ENCODE assay signal across 1 cellular context in genomic region chr19:14419038-14419813, GRCh38.
TF ChIP-seq lines count a peak whose summit lies in the region.

Gene DDX39A (minus strand): TSS chr19:14419341. CDS start chr19:14413220, 6,121 bp downstream.

TF ChIP-seq in GM12878, 131 proteins besides CTCF, POLR2A, EP300 and RAD21 (continued from another document and continues in another):
- TF ChIP-seq, protein P1, sequence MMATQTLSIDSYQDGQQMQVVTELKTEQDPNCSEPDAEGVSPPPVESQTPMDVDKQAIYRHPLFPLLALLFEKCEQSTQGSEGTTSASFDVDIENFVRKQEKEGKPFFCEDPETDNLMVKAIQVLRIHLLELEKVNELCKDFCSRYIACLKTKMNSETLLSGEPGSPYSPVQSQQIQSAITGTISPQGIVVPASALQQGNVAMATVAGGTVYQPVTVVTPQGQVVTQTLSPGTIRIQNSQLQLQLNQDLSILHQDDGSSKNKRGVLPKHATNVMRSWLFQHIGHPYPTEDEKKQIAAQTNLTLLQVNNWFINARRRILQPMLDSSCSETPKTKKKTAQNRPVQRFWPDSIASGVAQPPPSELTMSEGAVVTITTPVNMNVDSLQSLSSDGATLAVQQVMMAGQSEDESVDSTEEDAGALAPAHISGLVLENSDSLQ (IDR thresholded peaks at IDR 0.05), result peak; percentile 99
- TF ChIP-seq ZZZ3 (IDR thresholded peaks at IDR 0.05; ENCODE audit: control insufficient read depth, insufficient read length, low read depth) (no peak), BRCA1 (IDR thresholded peaks at IDR 0.05; ENCODE audit: low read depth, low read length) (no peak), JUND (IDR thresholded peaks at IDR 0.05; ENCODE audit: low read depth, low read length) (no peak), ZNF24 (IDR thresholded peaks at IDR 0.05) (no peak), ZBTB4 (CRISPR knock-in tag; IDR thresholded peaks at IDR 0.05) (no peak), ZNF622 (IDR thresholded peaks at IDR 0.05) (no peak), NR2F1 (conservative IDR thresholded peaks at IDR 0.05) (no peak), PBX3 (IDR thresholded peaks at IDR 0.05; ENCODE audit: insufficient replicate concordance, low read depth, low read length) (peak; percentile 96), YY1 (IDR thresholded peaks at IDR 0.05; ENCODE audit: low read depth, low read length) (peak; percentile 97), HDAC2 (IDR thresholded peaks at IDR 0.05) (no peak), RFX5 (IDR thresholded peaks at IDR 0.05; ENCODE audit: low read depth, low read length) (peak; percentile 80; the same call in 1 of the 2 replicates), ETV6 (conservative IDR thresholded peaks at IDR 0.05 in 1 of 2, IDR thresholded peaks at IDR 0.05 in 1 of 2; ENCODE audit: borderline replicate concordance in 1 of 2, low read depth in 1 of 2) (no peak), NFYA (IDR thresholded peaks at IDR 0.05; ENCODE audit: borderline replicate concordance, low read depth, low read length) (peak; percentile 86), POLR2AphosphoS5 (IDR thresholded peaks at IDR 0.05; ENCODE audit: low read length) (peak; percentile 93), ZBED1 (IDR thresholded peaks at IDR 0.05; ENCODE audit: borderline replicate concordance) (no peak), MEF2B (IDR thresholded peaks at IDR 0.05; ENCODE audit: partially characterized antibody, poor library complexity, severe bottlenecking) (no peak), EZH2 (IDR thresholded peaks at IDR 0.05; ENCODE audit: borderline replicate concordance, control insufficient read depth, low read depth, low read length) (no peak), SRF (IDR thresholded peaks at IDR 0.05; ENCODE audit: low read depth in 2 of 2, low read length in 2 of 2) (0 out of 4 replicates have a peak, but pooled peaks of 1 of the 2 experiments have one; percentile 48), TCF12 (IDR thresholded peaks at IDR 0.05; ENCODE audit: low read depth, low read length) (0 out of 2 replicates have a peak, but pooled peaks have one; percentile 7), ATF7 (IDR thresholded peaks at IDR 0.05; ENCODE audit: low read depth) (0 out of 2 replicates have a peak, but pooled peaks have one; percentile 9), FOXM1 (IDR thresholded peaks at IDR 0.05; ENCODE audit: low read depth, low read length) (no peak; the same call in 1 of the 2 replicates), CHD4 (IDR thresholded peaks at IDR 0.05) (no peak), BCLAF1 (IDR thresholded peaks at IDR 0.05) (no peak), PAX8 (IDR thresholded peaks at IDR 0.05) (no peak), WRNIP1 (IDR thresholded peaks at IDR 0.05; ENCODE audit: borderline replicate concordance, low read depth, low read length) (no peak), CHD2 (IDR thresholded peaks at IDR 0.05; ENCODE audit: borderline replicate concordance, low read depth, low read length) (peak; percentile 96; the same call in 1 of the 2 replicates), BHLHE40 (IDR thresholded peaks at IDR 0.05; ENCODE audit: borderline replicate concordance in 1 of 2, low read depth in 2 of 2, low read length in 1 of 2) (peak; percentile 99), LARP7 (IDR thresholded peaks at IDR 0.05) (no peak), SUZ12 (IDR thresholded peaks at IDR 0.05; ENCODE audit: unreplicated experiment) (no peak), STAT1 (conservative IDR thresholded peaks at IDR 0.05) (no peak), SP1 (IDR thresholded peaks at IDR 0.05; ENCODE audit: low read depth, low read length) (peak; percentile 98), TAF1 (IDR thresholded peaks at IDR 0.05; ENCODE audit: borderline replicate concordance, low read depth, low read length) (peak; percentile 80), MXI1 (IDR thresholded peaks at IDR 0.05; ENCODE audit: low read depth, low read length) (peak; percentile 97), CBX5 (IDR thresholded peaks at IDR 0.05; ENCODE audit: low read depth) (no peak), NBN (IDR thresholded peaks at IDR 0.05) (no peak), SPI1 (IDR thresholded peaks at IDR 0.05; ENCODE audit: borderline replicate concordance, insufficient read depth, low read depth, low read length) (0 out of 2 replicates have a peak, but pooled peaks have one; percentile 13), MEF2A (IDR thresholded peaks at IDR 0.05; ENCODE audit: insufficient read depth, low read depth, low read length) (no peak)
- TF ChIP-seq, protein P2, sequence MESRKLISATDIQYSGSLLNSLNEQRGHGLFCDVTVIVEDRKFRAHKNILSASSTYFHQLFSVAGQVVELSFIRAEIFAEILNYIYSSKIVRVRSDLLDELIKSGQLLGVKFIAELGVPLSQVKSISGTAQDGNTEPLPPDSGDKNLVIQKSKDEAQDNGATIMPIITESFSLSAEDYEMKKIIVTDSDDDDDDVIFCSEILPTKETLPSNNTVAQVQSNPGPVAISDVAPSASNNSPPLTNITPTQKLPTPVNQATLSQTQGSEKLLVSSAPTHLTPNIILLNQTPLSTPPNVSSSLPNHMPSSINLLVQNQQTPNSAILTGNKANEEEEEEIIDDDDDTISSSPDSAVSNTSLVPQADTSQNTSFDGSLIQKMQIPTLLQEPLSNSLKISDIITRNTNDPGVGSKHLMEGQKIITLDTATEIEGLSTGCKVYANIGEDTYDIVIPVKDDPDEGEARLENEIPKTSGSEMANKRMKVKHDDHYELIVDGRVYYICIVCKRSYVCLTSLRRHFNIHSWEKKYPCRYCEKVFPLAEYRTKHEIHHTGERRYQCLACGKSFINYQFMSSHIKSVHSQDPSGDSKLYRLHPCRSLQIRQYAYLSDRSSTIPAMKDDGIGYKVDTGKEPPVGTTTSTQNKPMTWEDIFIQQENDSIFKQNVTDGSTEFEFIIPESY (IDR thresholded peaks at IDR 0.05), result no peak
- TF ChIP-seq, protein P3, sequence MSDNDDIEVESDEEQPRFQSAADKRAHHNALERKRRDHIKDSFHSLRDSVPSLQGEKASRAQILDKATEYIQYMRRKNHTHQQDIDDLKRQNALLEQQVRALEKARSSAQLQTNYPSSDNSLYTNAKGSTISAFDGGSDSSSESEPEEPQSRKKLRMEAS (IDR thresholded peaks at IDR 0.05; ENCODE audit: low read depth, low read length), result peak; percentile 84
- TF ChIP-seq, protein P4, sequence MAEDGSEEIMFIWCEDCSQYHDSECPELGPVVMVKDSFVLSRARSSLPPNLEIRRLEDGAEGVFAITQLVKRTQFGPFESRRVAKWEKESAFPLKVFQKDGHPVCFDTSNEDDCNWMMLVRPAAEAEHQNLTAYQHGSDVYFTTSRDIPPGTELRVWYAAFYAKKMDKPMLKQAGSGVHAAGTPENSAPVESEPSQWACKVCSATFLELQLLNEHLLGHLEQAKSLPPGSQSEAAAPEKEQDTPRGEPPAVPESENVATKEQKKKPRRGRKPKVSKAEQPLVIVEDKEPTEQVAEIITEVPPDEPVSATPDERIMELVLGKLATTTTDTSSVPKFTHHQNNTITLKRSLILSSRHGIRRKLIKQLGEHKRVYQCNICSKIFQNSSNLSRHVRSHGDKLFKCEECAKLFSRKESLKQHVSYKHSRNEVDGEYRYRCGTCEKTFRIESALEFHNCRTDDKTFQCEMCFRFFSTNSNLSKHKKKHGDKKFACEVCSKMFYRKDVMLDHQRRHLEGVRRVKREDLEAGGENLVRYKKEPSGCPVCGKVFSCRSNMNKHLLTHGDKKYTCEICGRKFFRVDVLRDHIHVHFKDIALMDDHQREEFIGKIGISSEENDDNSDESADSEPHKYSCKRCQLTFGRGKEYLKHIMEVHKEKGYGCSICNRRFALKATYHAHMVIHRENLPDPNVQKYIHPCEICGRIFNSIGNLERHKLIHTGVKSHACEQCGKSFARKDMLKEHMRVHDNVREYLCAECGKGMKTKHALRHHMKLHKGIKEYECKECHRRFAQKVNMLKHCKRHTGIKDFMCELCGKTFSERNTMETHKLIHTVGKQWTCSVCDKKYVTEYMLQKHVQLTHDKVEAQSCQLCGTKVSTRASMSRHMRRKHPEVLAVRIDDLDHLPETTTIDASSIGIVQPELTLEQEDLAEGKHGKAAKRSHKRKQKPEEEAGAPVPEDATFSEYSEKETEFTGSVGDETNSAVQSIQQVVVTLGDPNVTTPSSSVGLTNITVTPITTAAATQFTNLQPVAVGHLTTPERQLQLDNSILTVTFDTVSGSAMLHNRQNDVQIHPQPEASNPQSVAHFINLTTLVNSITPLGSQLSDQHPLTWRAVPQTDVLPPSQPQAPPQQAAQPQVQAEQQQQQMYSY (CRISPR knock-in tag; IDR thresholded peaks at IDR 0.05), result no peak
- TF ChIP-seq, protein P5, sequence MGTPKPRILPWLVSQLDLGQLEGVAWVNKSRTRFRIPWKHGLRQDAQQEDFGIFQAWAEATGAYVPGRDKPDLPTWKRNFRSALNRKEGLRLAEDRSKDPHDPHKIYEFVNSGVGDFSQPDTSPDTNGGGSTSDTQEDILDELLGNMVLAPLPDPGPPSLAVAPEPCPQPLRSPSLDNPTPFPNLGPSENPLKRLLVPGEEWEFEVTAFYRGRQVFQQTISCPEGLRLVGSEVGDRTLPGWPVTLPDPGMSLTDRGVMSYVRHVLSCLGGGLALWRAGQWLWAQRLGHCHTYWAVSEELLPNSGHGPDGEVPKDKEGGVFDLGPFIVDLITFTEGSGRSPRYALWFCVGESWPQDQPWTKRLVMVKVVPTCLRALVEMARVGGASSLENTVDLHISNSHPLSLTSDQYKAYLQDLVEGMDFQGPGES (IDR thresholded peaks at IDR 0.05), result peak; percentile 96
- TF ChIP-seq, protein P6, sequence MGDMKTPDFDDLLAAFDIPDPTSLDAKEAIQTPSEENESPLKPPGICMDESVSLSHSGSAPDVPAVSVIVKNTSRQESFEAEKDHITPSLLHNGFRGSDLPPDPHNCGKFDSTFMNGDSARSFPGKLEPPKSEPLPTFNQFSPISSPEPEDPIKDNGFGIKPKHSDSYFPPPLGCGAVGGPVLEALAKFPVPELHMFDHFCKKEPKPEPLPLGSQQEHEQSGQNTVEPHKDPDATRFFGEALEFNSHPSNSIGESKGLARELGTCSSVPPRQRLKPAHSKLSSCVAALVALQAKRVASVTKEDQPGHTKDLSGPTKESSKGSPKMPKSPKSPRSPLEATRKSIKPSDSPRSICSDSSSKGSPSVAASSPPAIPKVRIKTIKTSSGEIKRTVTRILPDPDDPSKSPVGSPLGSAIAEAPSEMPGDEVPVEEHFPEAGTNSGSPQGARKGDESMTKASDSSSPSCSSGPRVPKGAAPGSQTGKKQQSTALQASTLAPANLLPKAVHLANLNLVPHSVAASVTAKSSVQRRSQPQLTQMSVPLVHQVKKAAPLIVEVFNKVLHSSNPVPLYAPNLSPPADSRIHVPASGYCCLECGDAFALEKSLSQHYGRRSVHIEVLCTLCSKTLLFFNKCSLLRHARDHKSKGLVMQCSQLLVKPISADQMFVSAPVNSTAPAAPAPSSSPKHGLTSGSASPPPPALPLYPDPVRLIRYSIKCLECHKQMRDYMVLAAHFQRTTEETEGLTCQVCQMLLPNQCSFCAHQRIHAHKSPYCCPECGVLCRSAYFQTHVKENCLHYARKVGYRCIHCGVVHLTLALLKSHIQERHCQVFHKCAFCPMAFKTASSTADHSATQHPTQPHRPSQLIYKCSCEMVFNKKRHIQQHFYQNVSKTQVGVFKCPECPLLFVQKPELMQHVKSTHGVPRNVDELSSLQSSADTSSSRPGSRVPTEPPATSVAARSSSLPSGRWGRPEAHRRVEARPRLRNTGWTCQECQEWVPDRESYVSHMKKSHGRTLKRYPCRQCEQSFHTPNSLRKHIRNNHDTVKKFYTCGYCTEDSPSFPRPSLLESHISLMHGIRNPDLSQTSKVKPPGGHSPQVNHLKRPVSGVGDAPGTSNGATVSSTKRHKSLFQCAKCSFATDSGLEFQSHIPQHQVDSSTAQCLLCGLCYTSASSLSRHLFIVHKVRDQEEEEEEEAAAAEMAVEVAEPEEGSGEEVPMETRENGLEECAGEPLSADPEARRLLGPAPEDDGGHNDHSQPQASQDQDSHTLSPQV (IDR thresholded peaks at IDR 0.05), result no peak
